ENCODE assay signal across 24 cellular contexts in genomic region chr6:70735513-70735912, GRCh38.
"Had no signal": no experiment of that assay in that cellular context is flagged by ENCODE, and none has a peak within 500 bp of the region (broad histone marks: within the 10 kb centered on the region; RNA-seq: fewer than 3 reads in every experiment).

No MANE protein-coding gene starts in this region.

- H3K9me3 ChIP-seq: ovary, prostate gland, right lobe of liver, sigmoid colon, suprapubic skin, testis, tibial artery, transverse colon, upper lobe of right lung, uterus had no signal

- H3K4me1 ChIP-seq: neural progenitor cell, prostate gland, right lobe of liver, suprapubic skin, testis, tibial artery, upper lobe of right lung, uterus had no signal

- H3K27me3 ChIP-seq: neural progenitor cell, ovary, right lobe of liver, sigmoid colon, suprapubic skin, testis, tibial artery, transverse colon, upper lobe of right lung, uterus had no signal

- DNase-seq: naive thymus-derived CD4-positive, alpha-beta T cell; natural killer cell; occipital lobe; ovary; right lobe of liver; sigmoid colon; small intestine; stimulated activated CD4-positive, alpha-beta T cell treated with anti-CD3 and anti-CD28 coated beads, Interleukin-1b, Interleukin-23, amount 100 ng/mL, for 48 hours; stimulated activated CD4-positive, alpha-beta T cell treated with anti-CD3 and anti-CD28 coated beads, Interleukin-4, amount 100 ng/mL, for 1 hour; stimulated activated CD4-positive, alpha-beta T cell treated with anti-CD3 and anti-CD28 coated beads, Interleukin-4, amount 100 ng/mL, for 4 hours; stimulated activated CD8-positive, alpha-beta memory T cell treated with anti-CD3 and anti-CD28 coated beads, Interleukin-4, amount 100 ng/mL, for 48 hours; stimulated activated naive CD4-positive, alpha-beta T cell; stimulated activated naive CD8-positive, alpha-beta T cell treated with anti-CD3 and anti-CD28 coated beads, Interleukin-15, amount 100 ng/mL, for 72 hours; stimulated activated naive CD8-positive, alpha-beta T cell treated with anti-CD3 and anti-CD28 coated beads, Interleukin-15, Interleukin-2, amounts not matched to agents 100 U/mL and 50 U/mL, for 24 hours; substantia nigra; testis; tibial artery; transverse colon; upper lobe of right lung; uterus had no signal

- H3K4me3 ChIP-seq: neural progenitor cell, ovary, prostate gland, right lobe of liver, sigmoid colon, suprapubic skin, testis, tibial artery, transverse colon, upper lobe of right lung, uterus had no signal

- H3K27ac ChIP-seq: neural progenitor cell, ovary, prostate gland, right lobe of liver, sigmoid colon, suprapubic skin, testis, tibial artery, transverse colon, upper lobe of right lung, uterus had no signal

- ATAC-seq: naive thymus-derived CD4-positive, alpha-beta T cell; natural killer cell; right lobe of liver; stimulated activated memory B cell treated with anti-CD40 and anti-IgM and Interleukin-4, amounts not matched to agents 10 μg/mL and 1 μg/mL and 100 μg/mL, for 72 hours; stimulated activated naive CD8-positive, alpha-beta T cell treated with anti-CD3 and anti-CD28 coated beads, Interleukin-15, amount 100 ng/mL, for 72 hours; stimulated activated naive CD8-positive, alpha-beta T cell treated with anti-CD3 and anti-CD28 coated beads, Interleukin-15, Interleukin-2, amounts not matched to agents 100 U/mL and 50 U/mL, for 24 hours; upper lobe of right lung had no signal

- H3K36me3 ChIP-seq: ovary, prostate gland, uterus had no signal
